In the genomic region with DNA sequence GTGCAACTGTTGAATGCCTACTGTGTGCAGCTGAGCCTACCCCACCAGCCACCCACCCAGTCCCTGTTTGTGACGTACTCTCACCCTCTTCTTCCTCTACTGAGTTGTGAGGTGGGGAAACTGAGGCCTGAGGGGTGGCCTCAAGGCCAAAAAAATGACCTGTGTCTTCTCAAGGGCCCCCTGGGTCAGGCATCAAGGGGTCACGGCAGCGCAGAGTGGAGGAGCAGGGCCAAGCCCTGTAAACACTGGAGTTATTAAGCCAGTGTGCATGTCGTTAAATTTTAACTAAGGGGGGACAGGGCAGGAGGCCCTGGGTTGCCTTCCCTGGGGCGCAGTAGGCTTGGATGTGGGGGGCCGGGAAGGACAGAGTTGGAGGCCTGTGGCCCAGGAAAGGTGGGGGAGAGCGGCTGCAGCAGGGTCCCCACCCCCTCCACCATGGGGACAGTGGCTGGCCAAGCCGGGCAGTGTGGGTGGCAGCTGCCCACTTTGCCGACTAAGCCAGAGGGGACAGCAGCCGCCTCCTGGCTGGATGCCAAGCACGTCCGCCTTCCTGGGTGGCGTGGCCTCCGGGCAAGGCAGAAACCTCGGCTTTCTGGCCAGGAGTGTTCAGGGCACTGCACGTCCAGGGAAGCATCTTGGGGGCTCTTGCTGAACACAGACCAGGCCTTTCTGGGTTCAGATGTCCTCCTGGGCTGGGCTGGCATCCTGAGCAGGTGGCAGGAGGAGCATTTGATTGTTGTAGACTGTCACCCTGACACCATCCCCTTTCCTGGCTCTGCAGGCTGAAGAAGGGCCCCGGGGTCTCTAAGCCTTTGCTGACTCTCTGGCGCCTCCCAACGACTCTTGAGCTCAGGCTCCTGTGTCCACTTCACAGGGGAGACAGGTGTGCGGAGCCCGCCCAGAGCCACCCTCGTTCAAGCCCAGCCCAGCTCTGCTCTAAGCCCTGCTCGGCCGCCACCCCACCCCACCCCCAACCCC, we compare ENCODE assay signal across 8 cellular contexts. TPM values are rescaled to one million over a fixed set of nuclear protein-coding genes. Genes with fewer than 3 reads are reported as not detected.
A peak's percentile ranks its signal among the peaks of the same experiment; 100 is the strongest.
DNase-seq lines count a peak whose midpoint lies in the region; ATAC-seq and TF ChIP-seq lines count a peak whose summit lies in the region.

No MANE protein-coding gene starts in this region.

- H3K36me3 Mint-ChIP-seq in brain: peaks cover 21% of the 10 kb centered on the region
- peaks cover 2% of the 10 kb centered on the region for H3K36me3 Mint-ChIP-seq in mesothelial cell of epicardium

- DNase-seq in C1 segment of cervical spinal cord (lab: John Stamatoyannopoulos, UW) (peak in 11 of 14 donors; percentile 10 to 74 (median 43)), GM20000 (ENCODE audit: low spot score) (peak; percentile 79), NCI-H524 treated with DMSO at 0.1 percent for 48 hours (lab: John Stamatoyannopoulos, UW) (peak; percentile 49), mesothelial cell of epicardium (ENCODE audit: low spot score in 2 of 2, unreplicated experiment in 2 of 2) (peak in 1 of 2 experiments; percentile 53), NCI-H1048 (lab: John Stamatoyannopoulos, UW) (no peak)

- peak overlapping the region in 4 of 5 experiments; percentile 73 to 88 (median 85) for H3K27ac Mint-ChIP-seq in brain
- no peak overlapping the region for H3K27ac Mint-ChIP-seq in mesothelial cell of epicardium

- H3K9me3 Mint-ChIP-seq in brain: peaks cover 0 to 2% (median 0%) of the 10 kb centered on the region in 5 experiments
- no peaks in the 10 kb centered on the region for H3K9me3 Mint-ChIP-seq in mesothelial cell of epicardium

- no peak for ATAC-seq in HG03439 (IDR thresholded peaks at IDR 0.05; ENCODE audit: unreplicated experiment)
- no peak for ATAC-seq in HG03108 (IDR thresholded peaks at IDR 0.05; ENCODE audit: unreplicated experiment)

- TF ChIP-seq CTCF in GM20000 (IDR thresholded peaks at IDR 0.05; ENCODE audit: extremely low read depth, missing control alignments) (peak; percentile 31), brain (conservative IDR thresholded peaks at IDR 0.05) (peak; percentile 48 to 58), mesothelial cell of epicardium (IDR thresholded peaks at IDR 0.05; ENCODE audit: unreplicated experiment) (no peak)

- H3K27me3 Mint-ChIP-seq in brain (no peaks in the 10 kb centered on the region), mesothelial cell of epicardium (ENCODE audit: low read depth) (peaks cover 5% of the 10 kb centered on the region)

- peaks cover 14% of the 10 kb centered on the region for H3K4me1 Mint-ChIP-seq in brain
- H3K4me1 Mint-ChIP-seq in mesothelial cell of epicardium: peaks cover 3% of the 10 kb centered on the region

- H3K4me3 Mint-ChIP-seq in brain: peak overlapping the region; percentile 83 to 87 (median 86)
- peak overlapping the region; percentile 66 for H3K4me3 Mint-ChIP-seq in mesothelial cell of epicardium

RNA-seq across cellular contexts. Expression of gene SLC29A4, which starts 1.9 kb away (rescaled TPM):
- polyA plus RNA-seq in brain (ENCODE audit: insufficient read depth, low read depth, low replicate concordance): 55.1 TPM
- total RNA-seq in mesothelial cell of epicardium: 33.6 to 37.9 TPM (median 33.9 TPM) in 3 replicates
